Comparison of ENCODE assay signal across 8 cellular contexts in the genomic region with DNA sequence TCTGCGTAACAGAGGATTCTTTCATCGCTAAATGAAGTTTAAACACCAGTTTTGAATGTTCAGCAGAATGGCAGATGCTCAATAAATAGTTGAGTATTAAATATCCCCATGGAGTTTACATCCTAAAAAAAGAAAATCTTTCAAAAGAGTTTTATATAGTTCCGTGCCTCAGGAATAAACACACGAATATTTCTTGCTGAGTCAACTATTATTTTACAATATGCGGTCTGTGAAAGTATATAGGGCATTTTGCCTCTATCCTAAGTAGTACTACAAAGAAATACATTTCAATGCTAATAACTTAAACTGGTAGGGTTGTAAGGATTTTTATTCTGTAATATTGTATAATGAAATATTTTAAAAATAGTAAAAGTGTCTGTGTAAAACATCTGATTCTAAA. TPM values are rescaled to one million over a fixed set of nuclear protein-coding genes. Genes with fewer than 3 reads are reported as not detected.
DNase-seq lines count a peak whose midpoint lies in the region; ATAC-seq and TF ChIP-seq lines count a peak whose summit lies in the region.

No MANE protein-coding gene starts in this region.

- H3K23ac ChIP-seq in mesenchymal stem cell (ENCODE audit: low read length in 2 of 2): no peak overlapping the region

- no peak overlapping the region for H3K4ac ChIP-seq in mesenchymal stem cell (ENCODE audit: low read depth in 1 of 2, low read length in 2 of 2)

- intact Hi-C loops in heart right ventricle (cut with DNase I): loop anchor here in 3 of 10 donors (2.0 to 10.0 kb wide), 5 partner anchors 77 to 533 kb away; a partner anchor contains a TSS
- intact Hi-C loops in cardiac septum (cut with DNase I): loop anchor here (2.0 to 10.0 kb wide), 5 partner anchors 169 to 723 kb away; a partner anchor contains a TSS
- intact Hi-C loops in vagina (cut with DNase I): loop anchor here (10.0 kb wide), 1 partner anchor 237 kb away; no protein-coding TSS in a partner anchor

- peaks cover 0 to 3% (median 0%) of the 10 kb centered on the region in 11 donors for H3K9me3 ChIP-seq in heart right ventricle
- H3K9me3 ChIP-seq in mesenchymal stem cell (ENCODE audit: control insufficient read depth, low read length): no peaks in the 10 kb centered on the region
- no peaks in the 10 kb centered on the region for H3K9me3 ChIP-seq in vagina

- H3K4me2 ChIP-seq in mesenchymal stem cell (ENCODE audit: low read length, poor library complexity, severe bottlenecking): peak overlapping the region; percentile 33

- no peak overlapping the region for H2AFZ ChIP-seq in mesenchymal stem cell (ENCODE audit: low read depth, low read length)

- WGBS in heart right ventricle, 2 donors: 20 to 21% methylated on average over 5 of the region's 5 CpGs
- WGBS in mesenchymal stem cell: no CpG with 5 or more reads among the region's 5 CpGs

- no peak overlapping the region for H2AK5ac ChIP-seq in mesenchymal stem cell (ENCODE audit: low read length, severe bottlenecking)

- H3K9ac ChIP-seq in mesenchymal stem cell (ENCODE audit: low read length): peak overlapping the region; percentile 96

- no peak overlapping the region for H2BK5ac ChIP-seq in mesenchymal stem cell (ENCODE audit: low read depth, low read length, poor library complexity, severe bottlenecking)

- no peak overlapping the region for H4K8ac ChIP-seq in mesenchymal stem cell (ENCODE audit: low read length)

- H3K27me3 ChIP-seq in heart right ventricle: no peaks in the 10 kb centered on the region
- no peaks in the 10 kb centered on the region for H3K27me3 ChIP-seq in mesenchymal stem cell (ENCODE audit: control insufficient read depth in 1 of 2, insufficient read depth in 1 of 2, low read length in 2 of 2)
- H3K27me3 ChIP-seq in vagina: no peaks in the 10 kb centered on the region

- H3K4me1 ChIP-seq in heart right ventricle: peaks cover 0 to 49% (median 26%) of the 10 kb centered on the region in 9 donors
- H3K4me1 ChIP-seq in mesenchymal stem cell (ENCODE audit: control insufficient read depth, insufficient read depth, low read depth, low read length): peaks cover 1% of the 10 kb centered on the region
- peaks cover 27% of the 10 kb centered on the region for H3K4me1 ChIP-seq in vagina

- no peak overlapping the region for H3K14ac ChIP-seq in mesenchymal stem cell (ENCODE audit: low read length in 2 of 2)

- in situ Hi-C loops in astrocyte of the spinal cord (cut with HindIII; ENCODE audit: low sequenced_read_pairs): no loop called here

- no peak overlapping the region for H2BK15ac ChIP-seq in mesenchymal stem cell (ENCODE audit: low read depth, poor library complexity, severe bottlenecking)

- H3K18ac ChIP-seq in mesenchymal stem cell (ENCODE audit: low read depth in 1 of 2, low read length in 2 of 2): no peak overlapping the region

- no peak for ATAC-seq in heart right ventricle
- no peak for ATAC-seq in HG02840 (IDR thresholded peaks at IDR 0.05; ENCODE audit: low FRiP score, unreplicated experiment)

- TF ChIP-seq CTCF in heart right ventricle (IDR thresholded peaks at IDR 0.05) (no peak), astrocyte of the spinal cord (IDR thresholded peaks at IDR 0.05; ENCODE audit: low read depth, low read length) (no peak), vagina (IDR thresholded peaks at IDR 0.05) (no peak)

- H3K27ac ChIP-seq in heart right ventricle (peak overlapping the region in 2 of 10 donors; percentile 91 to 92), mesenchymal stem cell (ENCODE audit: low read length, poor library complexity, severe bottlenecking) (no peak overlapping the region), vagina (no peak overlapping the region)

- H3K4me3 ChIP-seq in heart right ventricle: peak overlapping the region in 9 of 10 donors; percentile 75 to 93 (median 87)
- H3K4me3 ChIP-seq in astrocyte of the spinal cord (ENCODE audit: low read depth, low read length): peak overlapping the region; percentile 95
- peak overlapping the region in 1 of 2 experiments; percentile 90 for H3K4me3 ChIP-seq in mesenchymal stem cell (ENCODE audit: insufficient read depth in 1 of 2, low read depth in 1 of 2, low read length in 2 of 2)
- H3K4me3 ChIP-seq in vagina: peak overlapping the region; percentile 65 to 83

- TF ChIP-seq POLR2A in vagina (IDR thresholded peaks at IDR 0.05): no peak

- H4K91ac ChIP-seq in mesenchymal stem cell (ENCODE audit: low read length): no peak overlapping the region

- no peak overlapping the region for H2BK120ac ChIP-seq in mesenchymal stem cell (ENCODE audit: low read depth, low read length)

- DNase-seq in heart right ventricle: no peak
- no peak for DNase-seq in cardiac septum (ENCODE audit: low spot score)
- peak; percentile 41 for DNase-seq in astrocyte of the spinal cord (ENCODE audit: low read depth, low spot score)
- DNase-seq in mesenchymal stem cell: peak; percentile 28
- DNase-seq in vagina (ENCODE audit: extremely low spot score in 2 of 2): no peak
- no peak for DNase-seq in NOMO-1 (lab: John Stamatoyannopoulos, UW; ENCODE audit: unreplicated experiment in 2 of 2)
- DNase-seq in activated CD8-positive, alpha-beta memory T cell treated with anti-CD3 and anti-CD28 coated beads, Interleukin-2, amount 50 U/mL, for 48 hours: no peak

- H3K36me3 ChIP-seq in heart right ventricle: peaks cover 0 to 20% (median 0%) of the 10 kb centered on the region in 9 donors
- H3K36me3 ChIP-seq in mesenchymal stem cell (ENCODE audit: control insufficient read depth in 1 of 2, insufficient read depth in 2 of 2, low read depth in 1 of 2, low read length in 2 of 2): no peaks in the 10 kb centered on the region
- no peaks in the 10 kb centered on the region for H3K36me3 ChIP-seq in vagina

- peaks cover 3% of the 10 kb centered on the region for H3K79me1 ChIP-seq in mesenchymal stem cell (replicated peaks; ENCODE audit: low read length, poor library complexity, severe bottlenecking)

- no peak overlapping the region for H2BK12ac ChIP-seq in mesenchymal stem cell (ENCODE audit: low read length in 2 of 2)

RNA-seq across cellular contexts. Expression of a gene that starts 1.3 kb away (rescaled TPM):
- total RNA-seq in heart right ventricle (1 to 10 TPM; 1.2 to 5.2 (median 1.9) TPM), cardiac septum (2.5 TPM), vagina (8.3 TPM)
- 1 to 10 TPM; 1.5 to 3.1 TPM for polyA plus RNA-seq in heart right ventricle
- polyA plus RNA-seq in mesenchymal stem cell (2013, experiment 1 of 2): 14.2 TPM
- 14.5 TPM for polyA plus RNA-seq in mesenchymal stem cell (2013, experiment 2 of 2)

RNA-seq across cellular contexts. Expression of a gene that starts 1.5 kb away (rescaled TPM):
- total RNA-seq in heart right ventricle: 10 to 100 TPM; 15.9 to 29.6 (median 22.6) TPM
- 1 to 10 TPM; 4.1 to 5.7 TPM for polyA plus RNA-seq in heart right ventricle
- total RNA-seq in cardiac septum: 20.0 TPM
- 9.6 TPM for polyA plus RNA-seq in mesenchymal stem cell (2013, experiment 1 of 2)
- polyA plus RNA-seq in mesenchymal stem cell (2013, experiment 2 of 2): 10.2 TPM
- total RNA-seq in vagina: 30.0 TPM

RNA-seq across cellular contexts. Expression of a gene that starts 56.4 kb away (rescaled TPM):
- 1 to 10 TPM in 9 of 10 donors, under 1 TPM in 1; 0.62 to 3.7 (median 1.9) TPM for total RNA-seq in heart right ventricle
- polyA plus RNA-seq in heart right ventricle: under 1 TPM; 0.19 to 0.51 TPM
- total RNA-seq in cardiac septum: 3.4 TPM
- 0.73 TPM for polyA plus RNA-seq in mesenchymal stem cell (2013, experiment 1 of 2)
- 0.71 TPM for polyA plus RNA-seq in mesenchymal stem cell (2013, experiment 2 of 2)
- 6.1 TPM for total RNA-seq in vagina

Comparison
In these comparisons a context has a peak if more than half of its experiments do, and no peak if none do; other contexts are left out.
1. DNase-seq: peak in astrocyte of the spinal cord (single experiment) and mesenchymal stem cell (single experiment); none in heart right ventricle (0 of 2), cardiac septum (single experiment), vagina (0 of 2), NOMO-1 (0 of 2) and activated CD8-positive, alpha-beta memory T cell treated with anti-CD3 and anti-CD28 coated beads, Interleukin-2, amount 50 U/mL, for 48 hours (single experiment).